In the genomic region with DNA sequence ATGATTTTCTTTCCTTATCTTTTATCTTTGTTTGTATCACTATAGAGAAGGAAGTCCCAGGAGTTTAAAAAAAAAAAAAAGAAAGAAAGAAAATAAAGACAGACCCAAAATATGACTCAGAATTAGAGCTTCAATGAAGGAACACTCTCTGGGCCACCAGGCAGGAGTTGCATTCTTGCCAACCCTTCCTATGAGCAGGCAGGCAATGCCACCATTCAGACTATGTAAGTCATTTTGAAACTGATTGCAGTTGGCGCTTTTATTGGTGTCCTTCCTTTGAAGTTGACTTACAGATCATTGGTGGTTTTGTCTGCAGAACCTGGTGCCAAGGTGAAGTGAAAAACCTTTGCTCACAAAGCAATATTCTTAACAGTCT, we compare ENCODE assay signal across 11 cellular contexts. TPM values are rescaled to one million over a fixed set of nuclear protein-coding genes. Genes with fewer than 3 reads are reported as not detected.
DNase-seq lines count a peak whose midpoint lies in the region; ATAC-seq and TF ChIP-seq lines count a peak whose summit lies in the region.
"Had no signal": no experiment of that assay in that cellular context is flagged by ENCODE, and none has a peak within 500 bp of the region (broad histone marks: within the 10 kb centered on the region; RNA-seq: fewer than 3 reads in every experiment).

No MANE protein-coding gene starts in this region.

- no peak overlapping the region for H3K9ac ChIP-seq in MM.1S (ENCODE audit: low read length)

- H3K27me3 ChIP-seq in MM.1S (replicated peaks; ENCODE audit: insufficient read depth, low read length) (no peaks in the 10 kb centered on the region), brain microvascular endothelial cell (replicated peaks) (no peaks in the 10 kb centered on the region)
- no peaks in the 10 kb centered on the region for H3K27me3 ChIP-seq in CD4-positive, alpha-beta T cell (ENCODE audit: control insufficient read depth, insufficient read depth, low read length)
- H3K27me3 ChIP-seq in effector memory CD4-positive, alpha-beta T cell (replicated peaks; ENCODE audit: control insufficient read depth, insufficient read depth, low read length, poor library complexity, severe bottlenecking), result no peaks in the 10 kb centered on the region
- H3K27me3 ChIP-seq: neutrophil, vagina had no signal

- no peaks in the 10 kb centered on the region for H3K9me3 ChIP-seq in MM.1S (replicated peaks; ENCODE audit: insufficient read depth, low read length)
- H3K9me3 ChIP-seq in CD4-positive, alpha-beta T cell (ENCODE audit: control insufficient read depth, low read length), result no peaks in the 10 kb centered on the region
- H3K9me3 ChIP-seq in effector memory CD4-positive, alpha-beta T cell (ENCODE audit: control insufficient read depth, low read length), result no peaks in the 10 kb centered on the region
- H3K9me3 ChIP-seq: neutrophil, vagina had no signal

- H3K4me1 Mint-ChIP-seq in CD4-positive, alpha-beta T cell (ENCODE audit: low read depth), result peaks cover 8% of the 10 kb centered on the region

- ATAC-seq in GM19395 (IDR thresholded peaks at IDR 0.05; ENCODE audit: unreplicated experiment) (peak; percentile 37), GM19023 (IDR thresholded peaks at IDR 0.05; ENCODE audit: unreplicated experiment) (no peak)
- ATAC-seq in CD4-positive, alpha-beta T cell (ENCODE audit: poor library complexity), result no peak

- in situ Hi-C loops in brain microvascular endothelial cell (cut with HindIII; ENCODE audit: low pct_ligation_motif_present, low sequenced_read_pairs), result no loop called here

- H3K27me3 Mint-ChIP-seq in CD4-positive, alpha-beta T cell, result no peaks in the 10 kb centered on the region

- no peak overlapping the region for H3K27ac Mint-ChIP-seq in CD4-positive, alpha-beta T cell

- TF ChIP-seq CTCF in MM.1S (IDR thresholded peaks at IDR 0.05; ENCODE audit: low read length) (no peak), brain microvascular endothelial cell (IDR thresholded peaks at IDR 0.05; ENCODE audit: low read depth, low read length, missing control alignments) (no peak)
- no peak for TF ChIP-seq CTCF in CD4-positive, alpha-beta T cell (IDR thresholded peaks at IDR 0.05)

- DNase-seq in EL (peak; percentile 29), MM.1S (peak; percentile 45), brain microvascular endothelial cell (no peak), RKO (ENCODE audit: low spot score) (no peak)
- no peak for DNase-seq in CD4-positive, alpha-beta T cell
- DNase-seq in effector memory CD4-positive, alpha-beta T cell, result no peak
- DNase-seq: activated gamma-delta T cell had no signal

- no peak overlapping the region for H3K4me2 ChIP-seq in MM.1S (ENCODE audit: low read depth, low read length)

- no peaks in the 10 kb centered on the region for H3K79me2 ChIP-seq in MM.1S (ENCODE audit: low read length)

- H3K4me3 ChIP-seq in MM.1S (ENCODE audit: low read length) (no peak overlapping the region), brain microvascular endothelial cell (ENCODE audit: low read depth, low read length) (no peak overlapping the region)
- H3K4me3 ChIP-seq in effector memory CD4-positive, alpha-beta T cell (ENCODE audit: insufficient read depth, low read depth, low read length, poor library complexity, severe bottlenecking), result no peak overlapping the region
- H3K4me3 ChIP-seq: vagina had no signal

- H3K4me3 Mint-ChIP-seq in CD4-positive, alpha-beta T cell, result no peak overlapping the region

- CTCF ChIA-PET in CD4-positive, alpha-beta T cell (lab: Charles Lee), result no interaction called here

- H3K36me3 ChIP-seq in MM.1S (replicated peaks; ENCODE audit: insufficient read depth, low read length), result no peaks in the 10 kb centered on the region
- H3K36me3 ChIP-seq in brain microvascular endothelial cell (replicated peaks), result no peaks in the 10 kb centered on the region
- H3K36me3 ChIP-seq in effector memory CD4-positive, alpha-beta T cell (ENCODE audit: control insufficient read depth, insufficient read depth, low read length), result no peaks in the 10 kb centered on the region
- H3K36me3 ChIP-seq: neutrophil, vagina had no signal

- H3K27ac ChIP-seq in MM.1S (ENCODE audit: low read length) (peak overlapping the region; percentile 6; the same call in 1 of the 2 replicates), brain microvascular endothelial cell (peak overlapping the region; percentile 32)
- H3K27ac ChIP-seq in CD4-positive, alpha-beta T cell (ENCODE audit: low read depth, low read length), result no peak overlapping the region
- H3K27ac ChIP-seq in effector memory CD4-positive, alpha-beta T cell (ENCODE audit: insufficient read depth, low read length, poor library complexity, severe bottlenecking), result no peak overlapping the region
- H3K27ac ChIP-seq: neutrophil, vagina had no signal

- no peaks in the 10 kb centered on the region for H3K9me3 Mint-ChIP-seq in CD4-positive, alpha-beta T cell

- H3K4me1 ChIP-seq in MM.1S (ENCODE audit: low read length), result peaks cover 42% of the 10 kb centered on the region
- no peaks in the 10 kb centered on the region for H3K4me1 ChIP-seq in effector memory CD4-positive, alpha-beta T cell (ENCODE audit: control insufficient read depth, insufficient read depth, low read length, poor library complexity, severe bottlenecking)
- H3K4me1 ChIP-seq: vagina had no signal

- H3K9me2 ChIP-seq in MM.1S (replicated peaks; ENCODE audit: insufficient read depth, low read length), result no peaks in the 10 kb centered on the region

- intact Hi-C loops in CD4-positive, alpha-beta T cell (cut with DNase I, micrococcal nuclease), result no loop called here

- peaks cover 33% of the 10 kb centered on the region for H3F3A ChIP-seq in MM.1S (ENCODE audit: insufficient read depth, low read length)

- no peak overlapping the region for H2AFZ ChIP-seq in MM.1S (ENCODE audit: low read length)

- H4K20me1 ChIP-seq in MM.1S (ENCODE audit: insufficient read depth, low read length), result no peaks in the 10 kb centered on the region

- POLR2A ChIA-PET in CD4-positive, alpha-beta T cell (lab: Charles Lee), result no interaction called here

- H3K36me3 Mint-ChIP-seq in CD4-positive, alpha-beta T cell (ENCODE audit: low read depth), result no peaks in the 10 kb centered on the region

RNA-seq across cellular contexts. Expression of gene MYB, which starts 50.3 kb away (rescaled TPM):
- 1 to 10 TPM; 2.0 to 2.6 TPM for total RNA-seq in CD4-positive, alpha-beta T cell

Comparison
In these comparisons a context has a peak if more than half of its experiments do, and no peak if none do; other contexts are left out.
1. DNase-seq: peak in EL (single experiment) and MM.1S (single experiment); none in brain microvascular endothelial cell (single experiment), CD4-positive, alpha-beta T cell (0 of 10), RKO (single experiment) and effector memory CD4-positive, alpha-beta T cell (0 of 3).
2. H3K27ac ChIP-seq: peak in MM.1S (single experiment) and brain microvascular endothelial cell (single experiment); none in CD4-positive, alpha-beta T cell (single experiment) and effector memory CD4-positive, alpha-beta T cell (single experiment).